ENCODE assay signal across 1 cellular context in genomic region chr11:57457643-57458023, GRCh38.
TF ChIP-seq lines count a peak whose summit lies in the region.

No MANE protein-coding gene starts in this region.

TF ChIP-seq in GM23338, 12 proteins besides CTCF, POLR2A, EP300 and RAD21 (continued from another document):
- TF ChIP-seq, protein P1, sequence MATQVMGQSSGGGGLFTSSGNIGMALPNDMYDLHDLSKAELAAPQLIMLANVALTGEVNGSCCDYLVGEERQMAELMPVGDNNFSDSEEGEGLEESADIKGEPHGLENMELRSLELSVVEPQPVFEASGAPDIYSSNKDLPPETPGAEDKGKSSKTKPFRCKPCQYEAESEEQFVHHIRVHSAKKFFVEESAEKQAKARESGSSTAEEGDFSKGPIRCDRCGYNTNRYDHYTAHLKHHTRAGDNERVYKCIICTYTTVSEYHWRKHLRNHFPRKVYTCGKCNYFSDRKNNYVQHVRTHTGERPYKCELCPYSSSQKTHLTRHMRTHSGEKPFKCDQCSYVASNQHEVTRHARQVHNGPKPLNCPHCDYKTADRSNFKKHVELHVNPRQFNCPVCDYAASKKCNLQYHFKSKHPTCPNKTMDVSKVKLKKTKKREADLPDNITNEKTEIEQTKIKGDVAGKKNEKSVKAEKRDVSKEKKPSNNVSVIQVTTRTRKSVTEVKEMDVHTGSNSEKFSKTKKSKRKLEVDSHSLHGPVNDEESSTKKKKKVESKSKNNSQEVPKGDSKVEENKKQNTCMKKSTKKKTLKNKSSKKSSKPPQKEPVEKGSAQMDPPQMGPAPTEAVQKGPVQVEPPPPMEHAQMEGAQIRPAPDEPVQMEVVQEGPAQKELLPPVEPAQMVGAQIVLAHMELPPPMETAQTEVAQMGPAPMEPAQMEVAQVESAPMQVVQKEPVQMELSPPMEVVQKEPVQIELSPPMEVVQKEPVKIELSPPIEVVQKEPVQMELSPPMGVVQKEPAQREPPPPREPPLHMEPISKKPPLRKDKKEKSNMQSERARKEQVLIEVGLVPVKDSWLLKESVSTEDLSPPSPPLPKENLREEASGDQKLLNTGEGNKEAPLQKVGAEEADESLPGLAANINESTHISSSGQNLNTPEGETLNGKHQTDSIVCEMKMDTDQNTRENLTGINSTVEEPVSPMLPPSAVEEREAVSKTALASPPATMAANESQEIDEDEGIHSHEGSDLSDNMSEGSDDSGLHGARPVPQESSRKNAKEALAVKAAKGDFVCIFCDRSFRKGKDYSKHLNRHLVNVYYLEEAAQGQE (IDR thresholded peaks at IDR 0.05; ENCODE audit: unreplicated experiment) = no peak
- TF ChIP-seq EZH2 (IDR thresholded peaks at IDR 0.05; ENCODE audit: low read depth, unreplicated experiment) = no peak
TF ChIP-seq in GM23338: peak in this region for 0.
